Comparison of ENCODE assay signal across 1 cellular context in genomic region chr10:133529576-133529946, GRCh38.
TF ChIP-seq lines count a peak whose summit lies in the region.

No MANE protein-coding gene starts in this region.

TF ChIP-seq in IMR-90, 13 proteins besides CTCF, POLR2A, EP300 and RAD21:
- TF ChIP-seq RCOR1 (IDR thresholded peaks at IDR 0.05; ENCODE audit: insufficient replicate concordance, low read length): no peak
- TF ChIP-seq CEBPB (IDR thresholded peaks at IDR 0.05; ENCODE audit: low read depth, low read length): no peak
- TF ChIP-seq ELK1 (IDR thresholded peaks at IDR 0.05; ENCODE audit: borderline replicate concordance, low read depth, low read length): no peak
- TF ChIP-seq CHD1 (IDR thresholded peaks at IDR 0.05; ENCODE audit: low read depth, low read length): no peak
- no peak for TF ChIP-seq BHLHE40 (IDR thresholded peaks at IDR 0.05; ENCODE audit: low read depth, low read length)
- TF ChIP-seq MAZ (IDR thresholded peaks at IDR 0.05; ENCODE audit: borderline replicate concordance, low read depth, low read length): no peak
- no peak for TF ChIP-seq MXI1 (IDR thresholded peaks at IDR 0.05; ENCODE audit: borderline replicate concordance, low read depth, low read length)
- TF ChIP-seq FOS (IDR thresholded peaks at IDR 0.05; ENCODE audit: low read depth, low read length): no peak
- TF ChIP-seq RFX5 (IDR thresholded peaks at IDR 0.05; ENCODE audit: low read depth, low read length): no peak
- no peak for TF ChIP-seq SMC3 (IDR thresholded peaks at IDR 0.05; ENCODE audit: low read depth, low read length)
- no peak for TF ChIP-seq MAFK (IDR thresholded peaks at IDR 0.05; ENCODE audit: low read depth, low read length)
- no peak for TF ChIP-seq USF2 (IDR thresholded peaks at IDR 0.05; ENCODE audit: low read depth, low read length)
- no peak for TF ChIP-seq NFE2L2 (IDR thresholded peaks at IDR 0.05; ENCODE audit: low read depth, low read length)
